Comparison of ENCODE assay signal across 8 cellular contexts in the genomic region with DNA sequence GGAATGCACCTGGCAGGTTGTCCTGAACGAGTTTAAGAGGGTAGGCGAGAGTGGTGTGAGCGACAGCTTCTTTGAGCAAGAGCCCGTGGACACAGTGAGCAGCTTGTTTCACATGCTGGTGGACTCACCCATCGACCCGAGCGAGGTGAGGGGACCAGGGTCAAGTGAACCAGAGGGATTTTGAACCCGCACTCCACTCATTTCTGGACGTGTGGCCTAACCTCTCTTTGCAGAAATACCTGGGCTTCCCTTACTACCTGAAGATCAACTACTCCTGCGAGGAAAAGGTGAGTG. TPM values are rescaled to one million over a fixed set of nuclear protein-coding genes. Genes with fewer than 3 reads are reported as not detected.
A peak's percentile ranks its signal among the peaks of the same experiment; 100 is the strongest.
DNase-seq lines count a peak whose midpoint lies in the region; ATAC-seq and TF ChIP-seq lines count a peak whose summit lies in the region.

No MANE protein-coding gene starts in this region.

- TF ChIP-seq POLR2A in spleen (IDR thresholded peaks at IDR 0.05): no peak

- H3K27me3 ChIP-seq in right cardiac atrium (ENCODE audit: control insufficient read depth, insufficient read depth) (no peaks in the 10 kb centered on the region), spleen (replicated peaks in 1 of 7) (no peaks in the 10 kb centered on the region)

- WGBS in right cardiac atrium: 67% methylated on average over 10 of the region's 10 CpGs
- 65 to 72% (median 69%) methylated on average over 10 of the region's 10 CpGs for WGBS in spleen, 5 donors

- no peak overlapping the region for H3K27ac ChIP-seq in right cardiac atrium (ENCODE audit: low read length)
- H3K27ac ChIP-seq in spleen: peak overlapping the region in 7 of 8 donors; percentile 85 to 98 (median 97)

- H3K9me3 ChIP-seq in right cardiac atrium (ENCODE audit: control insufficient read depth, low read length) (no peaks in the 10 kb centered on the region), spleen (no peaks in the 10 kb centered on the region)

- ATAC-seq in right cardiac atrium (no peak), HG03025 (IDR thresholded peaks at IDR 0.05; ENCODE audit: low FRiP score, unreplicated experiment) (no peak)

- TF ChIP-seq CTCF in WI38 (IDR thresholded peaks at IDR 0.05; ENCODE audit: low read depth, low read length): no peak
- TF ChIP-seq CTCF in spleen (IDR thresholded peaks at IDR 0.05 in 8 of 11, conservative IDR thresholded peaks at IDR 0.05 in 3 of 11): no peak

- intact Hi-C loops in right cardiac atrium (cut with DNase I): loop anchor here in 3 of 4 donors (5.0 to 10.0 kb wide), 3 partner anchors 35 to 433 kb away; a partner anchor contains a TSS
- intact Hi-C loops in spleen (cut with DNase I; ENCODE audit: low total_unique reads): loop anchor here (5.0 kb wide), 1 partner anchor 35 kb away; a partner anchor contains a TSS

- DNase-seq in DMS79 treated with DMSO at 0.1 percent for 48 hours (lab: John Stamatoyannopoulos, UW) (peak; percentile 53), DMS79 (lab: John Stamatoyannopoulos, UW) (no peak), right cardiac atrium (no peak), spleen (no peak), AML-193 (lab: John Stamatoyannopoulos, UW) (no peak), Ammon's horn (ENCODE audit: low spot score) (no peak)

- H3K4me3 ChIP-seq in WI38 (ENCODE audit: low read depth, low read length): peak overlapping the region; percentile 35
- peak overlapping the region; percentile 73 for H3K4me3 ChIP-seq in right cardiac atrium (ENCODE audit: low read length)
- H3K4me3 ChIP-seq in spleen: peak overlapping the region in 7 of 8 donors; percentile 57 to 93 (median 81)

- H3K4me1 ChIP-seq in right cardiac atrium (ENCODE audit: control insufficient read depth, insufficient read depth, low read length): peaks cover 2% of the 10 kb centered on the region
- H3K4me1 ChIP-seq in spleen: peaks cover 7 to 29% (median 21%) of the 10 kb centered on the region in 6 donors

- H3K36me3 ChIP-seq in spleen: peaks cover 0 to 41% (median 0%) of the 10 kb centered on the region in 6 donors

RNA-seq across cellular contexts. Expression of a gene that starts 1.7 kb away (rescaled TPM):
- total RNA-seq in right cardiac atrium (1 to 10 TPM; 1.2 to 2.0 (median 1.6) TPM), spleen (10 to 100 TPM in 2 of 7 donors, 1 to 10 TPM in 5; 4.0 to 10.7 (median 7.4) TPM)
- polyA plus RNA-seq in right cardiac atrium (1.4 TPM), spleen (1 to 10 TPM; 1.8 to 4.4 (median 1.9) TPM)

RNA-seq across cellular contexts. Expression of a gene that starts 17.7 kb away (rescaled TPM):
- 1 to 10 TPM; 2.2 to 3.0 (median 2.8) TPM for total RNA-seq in right cardiac atrium
- 2.4 TPM for polyA plus RNA-seq in right cardiac atrium
- 10 to 100 TPM; 11.8 to 25.9 (median 17.8) TPM for total RNA-seq in spleen
- polyA plus RNA-seq in spleen: 1 to 10 TPM; 3.8 to 9.3 (median 4.5) TPM

RNA-seq across cellular contexts. Expression of a gene that starts 21.6 kb away (rescaled TPM):
- total RNA-seq in right cardiac atrium (10 to 100 TPM; 15.9 to 24.4 (median 19.9) TPM), spleen (10 to 100 TPM; 31.4 to 40.6 (median 38.4) TPM)
- polyA plus RNA-seq in right cardiac atrium (25.7 TPM), spleen (10 to 100 TPM; 41.2 to 56.7 (median 46.6) TPM)

RNA-seq across cellular contexts. Expression of a gene that starts 33.3 kb away (rescaled TPM):
- under 1 TPM in 2 of 4 donors, not detected in 2; 0.57 to 0.89 TPM for total RNA-seq in right cardiac atrium
- polyA plus RNA-seq in right cardiac atrium: 4.3 TPM
- total RNA-seq in spleen: 1 to 10 TPM in 5 of 7 donors, not detected in 2; 3.2 to 6.1 (median 4.1) TPM
- polyA plus RNA-seq in spleen: 10 to 100 TPM; 11.0 to 53.6 (median 11.2) TPM

RNA-seq across cellular contexts. Expression of a gene that starts 37.1 kb away (rescaled TPM):
- total RNA-seq in right cardiac atrium (100 to 1,000 TPM; 223 to 311 (median 259) TPM), spleen (100 to 1,000 TPM in 3 of 7 donors, 10 to 100 TPM in 4; 80.1 to 144 (median 85.1) TPM)
- polyA plus RNA-seq in right cardiac atrium (255 TPM), spleen (10 to 100 TPM; 39.0 to 68.1 (median 64.2) TPM)
